In genomic region chr9:136543280-136543679, GRCh38 we compare ENCODE assay signal across 13 cellular contexts. TPM values are rescaled to one million over a fixed set of nuclear protein-coding genes. Genes with fewer than 3 reads are reported as not detected.
A peak's percentile ranks its signal among the peaks of the same experiment; 100 is the strongest.
DNase-seq lines count a peak whose midpoint lies in the region; ATAC-seq, FAIRE-seq and TF ChIP-seq lines count a peak whose summit lies in the region.
"Had no signal": no experiment of that assay in that cellular context is flagged by ENCODE, and none has a peak within 500 bp of the region (broad histone marks: within the 10 kb centered on the region; RNA-seq: fewer than 3 reads in every experiment).

No MANE protein-coding gene starts in this region.

- no peak overlapping the region for H3K4me3 ChIP-seq in HepG2 (replicated peaks in 1 of 3; ENCODE audit: insufficient read depth in 1 of 3, low read depth in 2 of 3, low read length in 3 of 3)

- ATAC-seq in HepG2 (no peak), GM19467 (IDR thresholded peaks at IDR 0.05; ENCODE audit: unreplicated experiment) (no peak)

- H3K4me1 Mint-ChIP-seq in activated CD4-positive, alpha-beta T cell treated with anti-CD3 and anti-CD28 coated beads, Interleukin-2, amount 10 ng/mL, durations not matched to agents 7 days and 5 days, result peaks cover 65% of the 10 kb centered on the region

- H3K4me2 ChIP-seq in HepG2 (ENCODE audit: low read depth, low read length), result no peak overlapping the region

- peak overlapping the region; percentile 46 for H3K27ac Mint-ChIP-seq in activated CD4-positive, alpha-beta T cell treated with anti-CD3 and anti-CD28 coated beads, Interleukin-2, amount 10 ng/mL, durations not matched to agents 7 days and 5 days

- no peak overlapping the region for H2AFZ ChIP-seq in HepG2 (ENCODE audit: low read length)

- no TSS peak for BruUV-seq in HepG2 (replicated peaks; lab: Mats Ljungman, UMichigan)

- intact Hi-C loops in HepG2 (cut with micrococcal nuclease; ENCODE audit: unreplicated experiment), result no loop called here

- no peak for TF ChIP-seq RAD21 in HepG2 (CRISPR knock-in tag; IDR thresholded peaks at IDR 0.05)

- TF ChIP-seq EP300 in HepG2 (IDR thresholded peaks at IDR 0.05; ENCODE audit: low read depth in 2 of 2, low read length in 2 of 2), result no peak
- no peak for TF ChIP-seq EP300 in HepG2 (CRISPR knock-in tag; IDR thresholded peaks at IDR 0.05; ENCODE audit: borderline replicate concordance)

- WGBS in HepG2 (ENCODE audit: low lambda C conversion rate), result no CpG with 5 or more reads among the region's 10 CpGs

- H3K27ac ChIP-seq in angular gyrus (ENCODE audit: low read depth, low read length) (peak overlapping the region; percentile 66), HepG2 (ENCODE audit: extremely low read length, insufficient read depth, low read length) (no peak overlapping the region), substantia nigra (ENCODE audit: low read depth, low read length, poor library complexity, severe bottlenecking) (peak overlapping the region; percentile 97)
- H3K27ac ChIP-seq: SK-N-MC had no signal

- H3K36me3 Mint-ChIP-seq in activated CD4-positive, alpha-beta T cell treated with anti-CD3 and anti-CD28 coated beads, Interleukin-2, amount 10 ng/mL, durations not matched to agents 7 days and 5 days (ENCODE audit: low read depth), result peaks cover 17% of the 10 kb centered on the region

- TF ChIP-seq CTCF in HepG2 (CRISPR knock-in tag; IDR thresholded peaks at IDR 0.05), result no peak

- no peak for TF ChIP-seq POLR2A in HepG2 (IDR thresholded peaks at IDR 0.05; ENCODE audit: insufficient read depth in 1 of 2, low read depth in 2 of 2, low read length in 2 of 2)

- DNase-seq in activated CD4-positive, alpha-beta T cell treated with anti-CD3 and anti-CD28 coated beads, Interleukin-2, amount 10 ng/mL, durations not matched to agents 7 days and 5 days, result no peak
- DNase-seq in activated CD4-positive, alpha-beta T cell treated with anti-CD3 and anti-CD28 coated beads for 48 hours, result no peak
- DNase-seq in HepG2 (ENCODE audit: low spot score), result no peak
- DNase-seq in substantia nigra (lab: John Stamatoyannopoulos, UW), result peak in 1 of 49 donors; percentile 65
- no peak for DNase-seq in DMS153 (lab: John Stamatoyannopoulos, UW)
- DNase-seq in NCI-H524 (lab: John Stamatoyannopoulos, UW), result no peak
- DNase-seq: KBM-7, kidney glomerular epithelial cell, NCI-H2227 treated with DMSO at 0.1 percent for 48 hours had no signal

- POLR2A ChIA-PET in activated CD4-positive, alpha-beta T cell treated with anti-CD3 and anti-CD28 coated beads, Interleukin-2, amount 10 ng/mL, durations not matched to agents 7 days and 5 days (lab: Charles Lee), result no interaction called here
- POLR2A ChIA-PET in HepG2 (lab: Yijun Ruan, JAX), result no interaction called here

- no peaks in the 10 kb centered on the region for H3K36me3 ChIP-seq in HepG2 (replicated peaks in 1 of 2; ENCODE audit: control insufficient read depth in 1 of 2, insufficient read depth in 2 of 2, low read length in 2 of 2)

- no peaks in the 10 kb centered on the region for H3K9me3 Mint-ChIP-seq in activated CD4-positive, alpha-beta T cell treated with anti-CD3 and anti-CD28 coated beads, Interleukin-2, amount 10 ng/mL, durations not matched to agents 7 days and 5 days

- no peak overlapping the region for H3K9ac ChIP-seq in HepG2 (ENCODE audit: insufficient read depth, low read depth, low read length)

- CTCF ChIA-PET in activated CD4-positive, alpha-beta T cell treated with anti-CD3 and anti-CD28 coated beads, Interleukin-2, amount 10 ng/mL, durations not matched to agents 7 days and 5 days (lab: Charles Lee), result interaction anchor here (2.0 kb wide), 1 partner anchor 10 kb away, joined by 9 read pairs; no protein-coding TSS in a partner anchor
- CTCF ChIA-PET in HepG2 (lab: Yijun Ruan, JAX; ENCODE audit: low intra/inter-chr PET ratio, low total read pairs), result no interaction called here

- peaks cover 28% of the 10 kb centered on the region for H3K4me1 ChIP-seq in HepG2 (ENCODE audit: insufficient read depth, low read length)

- H3K79me2 ChIP-seq in HepG2 (ENCODE audit: insufficient read depth, low read length), result no peaks in the 10 kb centered on the region

- no peaks in the 10 kb centered on the region for H4K20me1 ChIP-seq in HepG2 (ENCODE audit: insufficient read depth, low read length)

- H3K4me3 Mint-ChIP-seq in activated CD4-positive, alpha-beta T cell treated with anti-CD3 and anti-CD28 coated beads, Interleukin-2, amount 10 ng/mL, durations not matched to agents 7 days and 5 days, result peak overlapping the region; percentile 88

- H3K9me3 ChIP-seq in HepG2 (ENCODE audit: low read length), result no peaks in the 10 kb centered on the region

- FAIRE-seq in HepG2 (lab: Jason Lieb, UNC), result no peak
- FAIRE-seq: endometrium had no signal

- peaks cover 7 to 32% of the 10 kb centered on the region in 2 experiments for H3K27me3 ChIP-seq in HepG2 (ENCODE audit: control insufficient read depth in 1 of 2, insufficient read depth in 2 of 2, low read length in 2 of 2)

- in situ Hi-C loops in HepG2 (cut with HindIII; ENCODE audit: extremely low pct_ligation_motif_present, low pct_unique_long_range_greater_than_20kb), result no loop called here

- no peaks in the 10 kb centered on the region for H3K27me3 Mint-ChIP-seq in activated CD4-positive, alpha-beta T cell treated with anti-CD3 and anti-CD28 coated beads, Interleukin-2, amount 10 ng/mL, durations not matched to agents 7 days and 5 days

TF ChIP-seq in HepG2, 621 proteins besides CTCF, POLR2A, EP300 and RAD21:
- TF ChIP-seq ZNF276 (CRISPR knock-in tag; IDR thresholded peaks at IDR 0.05; ENCODE audit: low read depth) (no peak), HNRNPL (IDR thresholded peaks at IDR 0.05; ENCODE audit: low read depth, low read length) (peak; percentile 95)

RNA-seq across cellular contexts. Expression of gene NOTCH1, which starts 2.6 kb away (rescaled TPM):
- 10 to 100 TPM; 73.6 to 74.4 TPM for total RNA-seq in activated CD4-positive, alpha-beta T cell treated with anti-CD3 and anti-CD28 coated beads, Interleukin-2, amount 10 ng/mL, durations not matched to agents 7 days and 5 days
- total RNA-seq in HepG2 (2016; rRNA removed; fragmentation: Illumina TruSeq; extraction: Trizol), result 0.22 and 0.35 TPM in 2 replicates
- total RNA-seq in HepG2 (2016; cell fraction: cytosol; rRNA removed; fragmentation: Illumina TruSeq; extraction: Trizol; ENCODE audit: low read depth), result 0.18 and 0.20 TPM in 2 replicates
- total RNA-seq in HepG2 (2016; cell fraction: insoluble cytoplasmic fraction; rRNA removed; fragmentation: Illumina TruSeq; extraction: Trizol), result 0.13 and 0.43 TPM in 2 replicates
- total RNA-seq in HepG2 (2016; cell fraction: membrane; rRNA removed; fragmentation: Illumina TruSeq; extraction: Trizol), result 0.17 and 0.28 TPM in 2 replicates
- 0.69 and 1.3 TPM in 2 replicates for total RNA-seq in HepG2 (2016; cell fraction: nucleus; rRNA removed; fragmentation: Illumina TruSeq; extraction: Trizol)
- 0.09 and 0.12 TPM in 2 replicates for polyA plus RNA-seq in HepG2 (2011; rRNA removed)
- 0.04 and 0.11 TPM in 2 replicates for polyA plus RNA-seq in HepG2 (2011; cell fraction: cytosol; rRNA removed)
- 0.90 and 1.1 TPM in 2 replicates for polyA plus RNA-seq in HepG2 (2011; cell fraction: nucleus; rRNA removed)
- 0.09 and 0.31 TPM in 2 replicates for polyA plus RNA-seq in HepG2 (2012)
- polyA plus RNA-seq in HepG2 (2016; cell fraction: cytosol; fragmentation: Illumina TruSeq; extraction: Trizol; ENCODE audit: low read depth), result 0.02 TPM in 2 replicates
- polyA plus RNA-seq in HepG2 (2016; cell fraction: insoluble cytoplasmic fraction; fragmentation: Illumina TruSeq; extraction: Trizol; ENCODE audit: low read depth), result 0.15 and 0.22 TPM in 2 replicates
- 0.05 and 0.13 TPM in 2 replicates for polyA plus RNA-seq in HepG2 (2016; cell fraction: membrane; fragmentation: Illumina TruSeq; extraction: Trizol; ENCODE audit: low read depth)
- polyA plus RNA-seq in HepG2 (2016; cell fraction: nucleus; fragmentation: Illumina TruSeq; extraction: Trizol; ENCODE audit: insufficient read depth, low read depth), result 1.3 and 1.9 TPM in 2 replicates
- polyA minus RNA-seq in HepG2 (2011; rRNA and poly(A)+ RNA removed; ENCODE audit: low replicate concordance), result 0.54 and 4.7 TPM in 2 replicates
- polyA minus RNA-seq in HepG2 (2011; cell fraction: cytosol; rRNA and poly(A)+ RNA removed), result 0.44 and 0.99 TPM in 2 replicates
- 0.64 and 0.75 TPM in 2 replicates for polyA minus RNA-seq in HepG2 (2011; cell fraction: nucleus; rRNA and poly(A)+ RNA removed)

Comparison
In these comparisons a context has a peak if more than half of its experiments do, and no peak if none do; other contexts are left out.
1. RNA of gene NOTCH1, which starts 2.6 kb away (total RNA-seq): 73.6 to 74.4 TPM in activated CD4-positive, alpha-beta T cell treated with anti-CD3 and anti-CD28 coated beads, Interleukin-2, amount 10 ng/mL, durations not matched to agents 7 days and 5 days; 0.13 to 1.3 TPM in HepG2; every median in the first group is over 10 times any median in the second.